In genomic region chr17:1606352-1606985, GRCh38 we compare ENCODE assay signal across 9 cellular contexts. TPM values are rescaled to one million over a fixed set of nuclear protein-coding genes. Genes with fewer than 3 reads are reported as not detected.
DNase-seq lines count a peak whose midpoint lies in the region; ATAC-seq, FAIRE-seq and TF ChIP-seq lines count a peak whose summit lies in the region.
"Had no signal": no experiment of that assay in that cellular context is flagged by ENCODE, and none has a peak within 500 bp of the region (broad histone marks: within the 10 kb centered on the region; RNA-seq: fewer than 3 reads in every experiment).

No MANE protein-coding gene starts in this region.

- peak; percentile 51 for DNase-seq in H7
- DNase-seq in H1 (ENCODE audit: low read depth in 1 of 2, low spot score in 2 of 2) = no peak
- DNase-seq in sciatic nerve (ENCODE audit: low spot score) = no peak
- no peak for DNase-seq in small intestine
- no peak for DNase-seq in NOMO-1 treated with dmso at 0.1 percent for 144 hours (lab: John Stamatoyannopoulos, UW; ENCODE audit: unreplicated experiment)
- no peak for DNase-seq in H4 (ENCODE audit: low spot score)

- H4K5ac ChIP-seq in H1 (ENCODE audit: insufficient read length, low read depth, low read length) = no peak overlapping the region

- no peak overlapping the region for H2BK12ac ChIP-seq in H1 (ENCODE audit: low read depth, low read length)

- H2AK5ac ChIP-seq in H1 (ENCODE audit: low read depth, low read length) = no peak overlapping the region

- intact Hi-C loops in sciatic nerve (cut with DNase I) = no loop called here

- POLR2A ChIA-PET in H1 (lab: Charles Lee; ENCODE audit: partially characterized antibody) = interaction anchor here (1.0 to 2.0 kb wide), 3 partner anchors 22 to 33 kb away, joined by 4 to 6 read pairs (median 4); partner anchors contain the start of gene SLC43A2

- H4K8ac ChIP-seq in H1 (ENCODE audit: extremely low read depth, insufficient read depth, low read length) = peak overlapping the region; percentile 68; the same call in 1 of the 2 replicates

- no peaks in the 10 kb centered on the region for H3K79me1 ChIP-seq in H1 (ENCODE audit: low read depth, low read length)

- peaks cover 0 to 14% (median 11%) of the 10 kb centered on the region in 4 experiments; a peak in 6 of 7 replicates for H3K4me1 ChIP-seq in H1 (replicated peaks in 1 of 4; ENCODE audit: control insufficient read depth in 3 of 4, insufficient read depth in 4 of 4, low read length in 3 of 4)
- no peaks in the 10 kb centered on the region for H3K4me1 ChIP-seq in small intestine (ENCODE audit: control insufficient read depth in 2 of 2, insufficient read depth in 1 of 2, low read depth in 1 of 2, low read length in 1 of 2)

- TF ChIP-seq CTCF in GM12875 (IDR thresholded peaks at IDR 0.05; ENCODE audit: borderline replicate concordance, insufficient read depth, low read depth, low read length) = no peak
- no peak for TF ChIP-seq CTCF in H1 (IDR thresholded peaks at IDR 0.05; ENCODE audit: control extremely low read depth in 1 of 3, insufficient read depth in 1 of 3, low read depth in 1 of 3, low read length in 3 of 3)

- no peak overlapping the region for H3K14ac ChIP-seq in H1 (ENCODE audit: insufficient read length)

- H3K4me3 ChIP-seq in GM12875 (ENCODE audit: low read depth, low read length) (peak overlapping the region; percentile 24), H7 (ENCODE audit: insufficient read depth, low read depth, low read length) (no peak overlapping the region), H1 (ENCODE audit: extremely low read depth in 1 of 4, insufficient read depth in 2 of 4, low read depth in 3 of 4, low read length in 4 of 4) (no peak overlapping the region), small intestine (ENCODE audit: low read depth in 1 of 2, low read length in 2 of 2) (no peak overlapping the region)

- TF ChIP-seq POLR2A in H1 (IDR thresholded peaks at IDR 0.05; ENCODE audit: control extremely low read depth in 1 of 2, low read depth in 2 of 2, low read length in 2 of 2) = no peak

- H4K91ac ChIP-seq in H1 (replicated peaks; ENCODE audit: insufficient read length, low read length) = peak overlapping the region; percentile 2

- H3K27ac ChIP-seq in H1 (ENCODE audit: low read depth, low read length) = no peak overlapping the region
- peak overlapping the region in 1 of 2 donors; percentile 48 for H3K27ac ChIP-seq in small intestine (ENCODE audit: low read depth in 1 of 2, low read length in 1 of 2)

- H4K20me1 ChIP-seq in H1 (replicated peaks in 1 of 2; ENCODE audit: control insufficient read depth in 1 of 2, insufficient read depth in 2 of 2, low read length in 2 of 2) = no peaks in the 10 kb centered on the region

- H2AFZ ChIP-seq in H1 (ENCODE audit: low read length) = no peak overlapping the region

- H3K79me2 ChIP-seq in H1 (ENCODE audit: control insufficient read depth in 1 of 2, insufficient read depth in 2 of 2, low read length in 2 of 2) = no peaks in the 10 kb centered on the region

- no peak for TF ChIP-seq RAD21 in H1 (IDR thresholded peaks at IDR 0.05 in 1 of 2, conservative IDR thresholded peaks at IDR 0.05 in 1 of 2; ENCODE audit: low read depth in 2 of 2, low read length in 2 of 2)

- no peak overlapping the region for H3K56ac ChIP-seq in H1 (replicated peaks; ENCODE audit: insufficient read length, low read depth, low read length)

- H3K9ac ChIP-seq in H1 (replicated peaks in 1 of 4; ENCODE audit: extremely low read depth in 1 of 4, low read depth in 3 of 4, low read length in 3 of 4) = no peak overlapping the region; a peak in 1 of 7 replicates

- H3K36me3 ChIP-seq in H7 (replicated peaks; ENCODE audit: control insufficient read depth, insufficient read depth, low read length) = no peaks in the 10 kb centered on the region
- no peaks in the 10 kb centered on the region for H3K36me3 ChIP-seq in H1 (ENCODE audit: control insufficient read depth in 2 of 4, insufficient read depth in 4 of 4, low read length in 3 of 4)
- H3K36me3 ChIP-seq in small intestine (ENCODE audit: control insufficient read depth in 2 of 2, insufficient read depth in 2 of 2, low read length in 2 of 2) = peaks cover 0 to 2% of the 10 kb centered on the region in 2 donors

- no peak overlapping the region for H3K18ac ChIP-seq in H1 (ENCODE audit: extremely low read depth, low read length)

- no peak overlapping the region for H2BK5ac ChIP-seq in H1 (ENCODE audit: low read depth, low read length)

- ATAC-seq in sciatic nerve = peak; percentile 4
- ATAC-seq in GM21381 (IDR thresholded peaks at IDR 0.05; ENCODE audit: unreplicated experiment) = no peak

- no peak overlapping the region for H3K4ac ChIP-seq in H1 (replicated peaks; ENCODE audit: insufficient read length, low read depth, low read length)

- H3K23me2 ChIP-seq in H1 (ENCODE audit: low read depth, low read length) = no peaks in the 10 kb centered on the region

- no peak overlapping the region for H2BK15ac ChIP-seq in H1 (ENCODE audit: low read length)

- no peak overlapping the region for H3K4me2 ChIP-seq in H1 (ENCODE audit: insufficient read depth in 1 of 2, low read depth in 2 of 2, low read length in 2 of 2)

- TF ChIP-seq EP300 in H1 (IDR thresholded peaks at IDR 0.05; ENCODE audit: borderline replicate concordance in 1 of 2, low read depth in 2 of 2, low read length in 2 of 2) = no peak

- no peak overlapping the region for H2BK20ac ChIP-seq in H1 (ENCODE audit: low read length)

- H3K9me3 ChIP-seq in H1 (ENCODE audit: insufficient read depth in 2 of 2, low read depth in 1 of 2, low read length in 1 of 2) (peaks cover 5% of the 10 kb centered on the region in 2 experiments; a peak in 2 of 4 replicates), small intestine (ENCODE audit: control insufficient read depth, low read depth) (no peaks in the 10 kb centered on the region)

- CTCF ChIA-PET in H1 (lab: Charles Lee; ENCODE audit: partially characterized antibody) = interaction anchor here (0.8 to 3.5 kb wide), 5 partner anchors 10 to 32 kb away, joined by 3 to 12 read pairs (median 9); no protein-coding TSS in a partner anchor

- 92% methylated on average over 26 of the region's 26 CpGs; no CpG with 5 or more reads in 1 of the 2 experiments for WGBS in H1 (ENCODE audit: extremely low coverage in 1 of 2, insufficient coverage in 1 of 2, insufficient read length in 1 of 2, insufficient replicate concordance in 2 of 2, low coverage in 1 of 2, low lambda C conversion rate in 2 of 2, missing lambda C conversion rate in 1 of 2), 2 experiments
- 82 to 84% (median 82%) methylated on average over 26 of the region's 26 CpGs for WGBS in small intestine, 3 donors

- no peaks in the 10 kb centered on the region for H3K27me3 ChIP-seq in H7 (ENCODE audit: control insufficient read depth, insufficient read depth, low read length)
- no peaks in the 10 kb centered on the region for H3K27me3 ChIP-seq in H1 (replicated peaks in 1 of 4; ENCODE audit: control insufficient read depth in 3 of 4, extremely low read depth in 1 of 4, insufficient read depth in 3 of 4, low read length in 3 of 4)
- no peaks in the 10 kb centered on the region for H3K27me3 ChIP-seq in small intestine (ENCODE audit: control insufficient read depth in 2 of 2, insufficient read depth in 2 of 2, low read length in 2 of 2)

- H3K23ac ChIP-seq in H1 (ENCODE audit: insufficient read length) = no peak overlapping the region

- no peak overlapping the region for H2BK120ac ChIP-seq in H1 (replicated peaks; ENCODE audit: low read depth, low read length)

- FAIRE-seq in H1 (lab: Jason Lieb, UNC) = no peak
- FAIRE-seq in small intestine (lab: Jason Lieb, UNC) = no peak
- FAIRE-seq: endothelial cell of umbilical vein had no signal

RNA-seq across cellular contexts. Expression of gene SLC43A2, which starts 22.2 kb away (rescaled TPM):
- 36.0 and 37.7 TPM in 2 replicates for total RNA-seq in H7 (2014; rRNA removed; shearing (Covaris generic))
- total RNA-seq in H1 (2021; fragmentation: NEBNext Ultra II Directional; extraction: Animal tissue kit (Norgen Biotek cat#: 25700)) = 6.6 and 7.8 TPM in 2 replicates
- polyA plus RNA-seq in H1 (2011; rRNA removed) = 10.5 and 12.6 TPM in 2 replicates
- polyA plus RNA-seq in H1 (2011; cell fraction: cytosol; rRNA removed) = 7.7 TPM
- polyA plus RNA-seq in H1 (2011; cell fraction: nucleus; rRNA removed) = 9.0 TPM
- polyA plus RNA-seq in H1 (2012, experiment 1 of 2) = 8.7 to 10.6 TPM (median 9.4 TPM) in 4 replicates
- polyA plus RNA-seq in H1 (2012, experiment 2 of 2) = 9.0 TPM
- polyA plus RNA-seq in H1 (2013, experiment 1 of 2) = 9.4 TPM
- 9.7 TPM for polyA plus RNA-seq in H1 (2013, experiment 2 of 2)
- polyA minus RNA-seq in H1 (2011; rRNA and poly(A)+ RNA removed) = 7.8 and 10.8 TPM in 2 replicates
- polyA minus RNA-seq in H1 (2011; cell fraction: cytosol; rRNA and poly(A)+ RNA removed) = 10.0 TPM
- polyA minus RNA-seq in H1 (2011; cell fraction: nucleus; rRNA and poly(A)+ RNA removed) = 8.6 TPM
- total RNA-seq in sciatic nerve = 30.8 TPM
- polyA plus RNA-seq in small intestine = 10 to 100 TPM in 1 of 3 donors, 1 to 10 TPM in 2; 2.9 to 16.3 (median 3.5) TPM
- total RNA-seq in H4 (2014; rRNA removed; shearing (Covaris generic)) = 2.9 and 4.7 TPM in 2 replicates

RNA-seq across cellular contexts. Expression of gene SCARF1, which starts 39.1 kb away (rescaled TPM):
- 5.1 and 7.6 TPM in 2 replicates for total RNA-seq in H7 (2014; rRNA removed; shearing (Covaris generic))
- 1.6 TPM in 2 replicates for total RNA-seq in H1 (2021; fragmentation: NEBNext Ultra II Directional; extraction: Animal tissue kit (Norgen Biotek cat#: 25700))
- polyA plus RNA-seq in H1 (2011; rRNA removed) (1.1 and 1.5 TPM in 2 replicates), small intestine (1 to 10 TPM; 7.7 to 10.0 (median 8.9) TPM)
- 0.98 TPM for polyA plus RNA-seq in H1 (2011; cell fraction: cytosol; rRNA removed)
- 3.0 TPM for polyA plus RNA-seq in H1 (2011; cell fraction: nucleus; rRNA removed)
- 0.55 to 1.3 TPM (median 0.90 TPM) in 4 replicates for polyA plus RNA-seq in H1 (2012, experiment 1 of 2)
- polyA plus RNA-seq in H1 (2012, experiment 2 of 2) = 0.55 TPM
- polyA plus RNA-seq in H1 (2013, experiment 1 of 2) = 3.5 TPM
- polyA plus RNA-seq in H1 (2013, experiment 2 of 2) = 3.3 TPM
- polyA minus RNA-seq in H1 (2011; rRNA and poly(A)+ RNA removed) = 0.49 and 0.50 TPM in 2 replicates
- polyA minus RNA-seq in H1 (2011; cell fraction: cytosol; rRNA and poly(A)+ RNA removed) = not detected
- 1.5 TPM for polyA minus RNA-seq in H1 (2011; cell fraction: nucleus; rRNA and poly(A)+ RNA removed)
- 25.2 TPM for total RNA-seq in sciatic nerve
- total RNA-seq in H4 (2014; rRNA removed; shearing (Covaris generic)) = 0.06 TPM in 1 of 2 replicates, not detected in the other

RNA-seq across cellular contexts. Expression of gene RILP, which starts 43.2 kb away (rescaled TPM):
- 31.0 and 32.8 TPM in 2 replicates for total RNA-seq in H7 (2014; rRNA removed; shearing (Covaris generic))
- 6.0 and 7.2 TPM in 2 replicates for total RNA-seq in H1 (2021; fragmentation: NEBNext Ultra II Directional; extraction: Animal tissue kit (Norgen Biotek cat#: 25700))
- 6.8 and 10.3 TPM in 2 replicates for polyA plus RNA-seq in H1 (2011; rRNA removed)
- polyA plus RNA-seq in H1 (2011; cell fraction: cytosol; rRNA removed) = 8.8 TPM
- polyA plus RNA-seq in H1 (2011; cell fraction: nucleus; rRNA removed) = 8.7 TPM
- polyA plus RNA-seq in H1 (2012, experiment 1 of 2) = 5.5 to 9.1 TPM (median 7.5 TPM) in 4 replicates
- 5.8 TPM for polyA plus RNA-seq in H1 (2012, experiment 2 of 2)
- 13.2 TPM for polyA plus RNA-seq in H1 (2013, experiment 1 of 2)
- 13.9 TPM for polyA plus RNA-seq in H1 (2013, experiment 2 of 2)
- polyA minus RNA-seq in H1 (2011; rRNA and poly(A)+ RNA removed) = 2.0 and 3.0 TPM in 2 replicates
- polyA minus RNA-seq in H1 (2011; cell fraction: cytosol; rRNA and poly(A)+ RNA removed) = 3.5 TPM
- polyA minus RNA-seq in H1 (2011; cell fraction: nucleus; rRNA and poly(A)+ RNA removed) = 3.0 TPM
- 15.4 TPM for total RNA-seq in sciatic nerve
- polyA plus RNA-seq in small intestine = 100 to 1,000 TPM in 1 of 3 donors, 10 to 100 TPM in 2; 24.1 to 122 (median 85.7) TPM
- total RNA-seq in H4 (2014; rRNA removed; shearing (Covaris generic)) = 3.2 and 4.9 TPM in 2 replicates

RNA-seq across cellular contexts. Expression of gene PITPNA, which starts 43.9 kb away (rescaled TPM):
- 22.5 and 23.1 TPM in 2 replicates for total RNA-seq in H7 (2014; rRNA removed; shearing (Covaris generic))
- 63.5 and 66.5 TPM in 2 replicates for total RNA-seq in H1 (2021; fragmentation: NEBNext Ultra II Directional; extraction: Animal tissue kit (Norgen Biotek cat#: 25700))
- polyA plus RNA-seq in H1 (2011; rRNA removed) = 34.5 and 35.8 TPM in 2 replicates
- 38.5 TPM for polyA plus RNA-seq in H1 (2011; cell fraction: cytosol; rRNA removed)
- 34.9 TPM for polyA plus RNA-seq in H1 (2011; cell fraction: nucleus; rRNA removed)
- 44.8 to 55.4 TPM (median 51.5 TPM) in 4 replicates for polyA plus RNA-seq in H1 (2012, experiment 1 of 2)
- 18.6 TPM for polyA plus RNA-seq in H1 (2012, experiment 2 of 2)
- polyA plus RNA-seq in H1 (2013, experiment 1 of 2) = 47.9 TPM
- polyA plus RNA-seq in H1 (2013, experiment 2 of 2) = 49.6 TPM
- polyA minus RNA-seq in H1 (2011; rRNA and poly(A)+ RNA removed) = 26.8 and 31.2 TPM in 2 replicates
- polyA minus RNA-seq in H1 (2011; cell fraction: cytosol; rRNA and poly(A)+ RNA removed) = 18.7 TPM
- polyA minus RNA-seq in H1 (2011; cell fraction: nucleus; rRNA and poly(A)+ RNA removed) = 14.2 TPM
- 83.6 TPM for total RNA-seq in sciatic nerve
- 10 to 100 TPM; 39.8 to 51.2 (median 47.8) TPM for polyA plus RNA-seq in small intestine
- 21.8 and 30.5 TPM in 2 replicates for total RNA-seq in H4 (2014; rRNA removed; shearing (Covaris generic))
